ENCODE assay signal across 1 cellular context in genomic region chr9:104899759-104900247, GRCh38.
TF ChIP-seq lines count a peak whose summit lies in the region.

No MANE protein-coding gene starts in this region.

TF ChIP-seq in HepG2, 621 proteins besides CTCF, POLR2A, EP300 and RAD21 (continued from another document and continues in another):
- TF ChIP-seq PAXIP1 (CRISPR knock-in tag; conservative IDR thresholded peaks at IDR 0.05) (peak; percentile 99), SETDB1 (CRISPR knock-in tag; IDR thresholded peaks at IDR 0.05; ENCODE audit: borderline replicate concordance) (no peak), ZNF629 (CRISPR knock-in tag; conservative IDR thresholded peaks at IDR 0.05) (peak; percentile 81), ZBTB7A (CRISPR knock-in tag; IDR thresholded peaks at IDR 0.05) (no peak), DDIT3 (CRISPR knock-in tag; IDR thresholded peaks at IDR 0.05) (no peak), ZNF441 (CRISPR knock-in tag; IDR thresholded peaks at IDR 0.05; ENCODE audit: borderline replicate concordance) (0 out of 2 replicates have a peak, but pooled peaks have one; percentile 47), ZBTB44 (CRISPR knock-in tag; IDR thresholded peaks at IDR 0.05) (no peak), ZNF446 (CRISPR knock-in tag; IDR thresholded peaks at IDR 0.05) (no peak), ETV5 (CRISPR knock-in tag; IDR thresholded peaks at IDR 0.05; ENCODE audit: borderline replicate concordance) (peak; percentile 95), ZNF691 (CRISPR knock-in tag; IDR thresholded peaks at IDR 0.05; ENCODE audit: borderline replicate concordance, low read depth) (no peak), ZNF878 (CRISPR knock-in tag; IDR thresholded peaks at IDR 0.05) (peak; percentile 86), TFAP4 (IDR thresholded peaks at IDR 0.05; ENCODE audit: borderline replicate concordance, low read depth) (peak; percentile 68; the same call in 1 of the 2 replicates), MXD1 (CRISPR knock-in tag; IDR thresholded peaks at IDR 0.05) (no peak), ZNF460 (CRISPR knock-in tag; IDR thresholded peaks at IDR 0.05; ENCODE audit: borderline replicate concordance) (peak; percentile 23; the same call in 1 of the 2 replicates), CEBPG (CRISPR knock-in tag; IDR thresholded peaks at IDR 0.05) (peak; percentile 87), ZNF484 (CRISPR knock-in tag; IDR thresholded peaks at IDR 0.05; ENCODE audit: borderline replicate concordance, low read depth) (no peak), ZBTB40 (IDR thresholded peaks at IDR 0.05) (no peak), ZBTB40 (CRISPR knock-in tag; IDR thresholded peaks at IDR 0.05) (peak; percentile 22; the same call in 1 of the 2 replicates), KDM2A (CRISPR knock-in tag; IDR thresholded peaks at IDR 0.05; ENCODE audit: borderline replicate concordance, low read depth) (no peak), MEF2D (CRISPR knock-in tag; IDR thresholded peaks at IDR 0.05) (peak; percentile 73; the same call in 1 of the 2 replicates), YY1 (IDR thresholded peaks at IDR 0.05; ENCODE audit: insufficient read depth, insufficient replicate concordance, low read depth, low read length) (no peak), CHD4 (IDR thresholded peaks at IDR 0.05; ENCODE audit: borderline replicate concordance, low read length) (no peak), HIC2 (CRISPR knock-in tag; IDR thresholded peaks at IDR 0.05; ENCODE audit: low read depth) (peak; percentile 47; the same call in 1 of the 2 replicates), U2AF2 (IDR thresholded peaks at IDR 0.05; ENCODE audit: low read depth, low read length) (no peak), ERF (CRISPR knock-in tag; IDR thresholded peaks at IDR 0.05) (peak; percentile 82), RFX1 (IDR thresholded peaks at IDR 0.05) (no peak), ZNF354B (CRISPR knock-in tag; IDR thresholded peaks at IDR 0.05) (no peak), U2AF1 (optimal IDR thresholded peaks at IDR 0.05; ENCODE audit: low read depth, low read length) (no peak), TARDBP (CRISPR knock-in tag; IDR thresholded peaks at IDR 0.05) (peak; percentile 89; the same call in 1 of the 2 replicates), ZNF138 (CRISPR knock-in tag; IDR thresholded peaks at IDR 0.05; ENCODE audit: low read depth) (no peak), GABPA (IDR thresholded peaks at IDR 0.05; ENCODE audit: low read depth, low read length) (no peak), GABPA (CRISPR knock-in tag; IDR thresholded peaks at IDR 0.05; ENCODE audit: low read depth) (peak; percentile 63), ZBTB42 (CRISPR knock-in tag; IDR thresholded peaks at IDR 0.05) (no peak), SMARCC2 (IDR thresholded peaks at IDR 0.05) (no peak), ZNF501 (CRISPR knock-in tag; IDR thresholded peaks at IDR 0.05) (peak; percentile 82), ZNF614 (CRISPR knock-in tag; IDR thresholded peaks at IDR 0.05; ENCODE audit: borderline replicate concordance) (peak; percentile 66; the same call in 1 of the 2 replicates), ZNF891 (CRISPR knock-in tag; IDR thresholded peaks at IDR 0.05) (0 out of 2 replicates have a peak, but pooled peaks have one; percentile 16), MYPOP (CRISPR knock-in tag; IDR thresholded peaks at IDR 0.05) (peak; percentile 47; the same call in 1 of the 2 replicates), NFE2 (CRISPR knock-in tag; IDR thresholded peaks at IDR 0.05) (no peak), SIN3A (IDR thresholded peaks at IDR 0.05; ENCODE audit: borderline replicate concordance, low read depth, low read length) (no peak), ZNF572 (CRISPR knock-in tag; IDR thresholded peaks at IDR 0.05) (peak; percentile 54; the same call in 1 of the 2 replicates), ZNF510 (CRISPR knock-in tag; IDR thresholded peaks at IDR 0.05; ENCODE audit: low read depth) (no peak)
